1 cellular context compared by ENCODE assay signal in the genomic region with DNA sequence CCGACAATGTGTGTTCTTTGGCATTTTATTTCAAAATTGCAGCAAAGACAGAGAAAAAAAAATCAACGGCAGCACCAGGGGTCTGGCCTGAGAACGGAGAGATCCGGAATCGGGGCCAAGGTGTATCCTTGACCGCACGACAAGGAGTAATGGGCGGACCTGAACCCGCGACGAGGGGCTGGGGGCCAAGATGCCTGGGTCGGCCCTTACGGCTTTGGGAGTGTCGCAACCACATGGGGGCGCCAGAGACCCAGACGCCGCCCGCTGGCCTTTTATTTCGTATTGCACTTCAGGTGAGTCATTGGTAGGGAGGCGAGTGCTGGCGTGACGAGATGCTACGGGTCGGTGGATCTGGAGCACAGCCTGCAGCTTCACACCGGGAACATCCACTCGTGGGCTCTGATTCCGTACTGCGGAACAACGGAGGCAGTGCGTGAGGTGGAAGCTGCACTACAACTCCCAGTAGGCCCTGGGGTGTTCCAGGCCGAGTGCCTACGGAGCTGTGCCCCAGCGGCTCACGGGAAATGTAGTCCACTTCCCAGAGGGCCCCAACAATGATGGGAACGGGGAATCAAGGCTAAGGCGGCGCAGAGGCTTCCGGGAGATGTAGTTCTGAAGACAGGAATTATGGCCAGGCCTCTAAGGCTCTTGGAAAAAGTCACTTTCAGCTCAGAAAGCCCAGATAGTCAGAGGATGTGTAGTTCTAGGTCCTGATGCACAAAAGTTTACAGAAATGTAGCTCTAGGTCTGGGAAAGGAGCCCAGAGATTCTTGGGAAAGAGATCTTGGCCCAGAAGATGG.
TF ChIP-seq lines count a peak whose summit lies in the region.

No MANE protein-coding gene starts in this region.

TF ChIP-seq in K562, 482 proteins besides CTCF, POLR2A, EP300 and RAD21 (continued from another document and continues in another):
- TF ChIP-seq TOE1 (IDR thresholded peaks at IDR 0.05; ENCODE audit: borderline replicate concordance): peak; percentile 66; the same call in 1 of the 2 replicates
- TF ChIP-seq TOE1 (CRISPR knock-in tag; IDR thresholded peaks at IDR 0.05; ENCODE audit: borderline replicate concordance, low read depth): peak; percentile 64; the same call in 1 of the 2 replicates
- no peak for TF ChIP-seq ZNF274 (IDR thresholded peaks at IDR 0.05; ENCODE audit: borderline replicate concordance, low read depth, low read length)
- TF ChIP-seq ZNF24 (IDR thresholded peaks at IDR 0.05): peak; percentile 28; the same call in 1 of the 2 replicates
- no peak for TF ChIP-seq ATF1 (CRISPR knock-in tag; IDR thresholded peaks at IDR 0.05)
- peak; percentile 92 for TF ChIP-seq ATF1 (tag; IDR thresholded peaks at IDR 0.05)
- peak; percentile 82 for TF ChIP-seq SP1 (CRISPR knock-in tag; IDR thresholded peaks at IDR 0.05)
- TF ChIP-seq POLR2G (IDR thresholded peaks at IDR 0.05; ENCODE audit: low read depth, low read length): peak; percentile 67
- peak; percentile 52 for TF ChIP-seq HNRNPLL (IDR thresholded peaks at IDR 0.05; ENCODE audit: low read depth, low read length, poor library complexity, severe bottlenecking)
- peak; percentile 51 for TF ChIP-seq SOX6 (IDR thresholded peaks at IDR 0.05)
- peak; percentile 91 for TF ChIP-seq FOSL1 (tag; conservative IDR thresholded peaks at IDR 0.05)
- 0 out of 2 replicates have a peak, but pooled peaks have one; percentile 19 for TF ChIP-seq SMARCA4 (IDR thresholded peaks at IDR 0.05)
- TF ChIP-seq, protein P1, sequence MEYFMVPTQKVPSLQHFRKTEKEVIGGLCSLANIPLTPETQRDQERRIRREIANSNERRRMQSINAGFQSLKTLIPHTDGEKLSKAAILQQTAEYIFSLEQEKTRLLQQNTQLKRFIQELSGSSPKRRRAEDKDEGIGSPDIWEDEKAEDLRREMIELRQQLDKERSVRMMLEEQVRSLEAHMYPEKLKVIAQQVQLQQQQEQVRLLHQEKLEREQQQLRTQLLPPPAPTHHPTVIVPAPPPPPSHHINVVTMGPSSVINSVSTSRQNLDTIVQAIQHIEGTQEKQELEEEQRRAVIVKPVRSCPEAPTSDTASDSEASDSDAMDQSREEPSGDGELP (CRISPR knock-in tag; IDR thresholded peaks at IDR 0.05; ENCODE audit: borderline replicate concordance): peak; percentile 86
- TF ChIP-seq FOXO4 (CRISPR knock-in tag; IDR thresholded peaks at IDR 0.05): 0 out of 2 replicates have a peak, but pooled peaks have one; percentile 69
- TF ChIP-seq ZNF311 (CRISPR knock-in tag; IDR thresholded peaks at IDR 0.05): peak; percentile 59; the same call in 1 of the 2 replicates
- TF ChIP-seq NR2C2 (CRISPR knock-in tag; IDR thresholded peaks at IDR 0.05): 0 out of 2 replicates have a peak, but pooled peaks have one; percentile 53
- peak; percentile 93 for TF ChIP-seq NR2C2 (tag; IDR thresholded peaks at IDR 0.05)
- peak; percentile 91 for TF ChIP-seq CREM (IDR thresholded peaks at IDR 0.05; ENCODE audit: low read depth)
- TF ChIP-seq MCM3 (IDR thresholded peaks at IDR 0.05): no peak
- no peak for TF ChIP-seq RBM25 (IDR thresholded peaks at IDR 0.05; ENCODE audit: low read depth, low read length, severe bottlenecking)
- peak; percentile 87 for TF ChIP-seq CEBPG (CRISPR knock-in tag; IDR thresholded peaks at IDR 0.05)
- peak; percentile 72 to 87 for TF ChIP-seq CEBPG (tag; conservative IDR thresholded peaks at IDR 0.05 in 1 of 2, IDR thresholded peaks at IDR 0.05 in 1 of 2)
- TF ChIP-seq PML (IDR thresholded peaks at IDR 0.05; ENCODE audit: low read length): no peak
- peak; percentile 91 for TF ChIP-seq CC2D1A (IDR thresholded peaks at IDR 0.05)
- TF ChIP-seq NBN (IDR thresholded peaks at IDR 0.05; ENCODE audit: low read depth): peak; percentile 57
- peak; percentile 62 for TF ChIP-seq RB1 (IDR thresholded peaks at IDR 0.05; ENCODE audit: low read depth)
- peak; percentile 45 for TF ChIP-seq KAT2B (IDR thresholded peaks at IDR 0.05; ENCODE audit: low read depth, low read length)
- TF ChIP-seq ZBTB1 (CRISPR knock-in tag; IDR thresholded peaks at IDR 0.05; ENCODE audit: borderline replicate concordance, low read depth): peak; percentile 11; the same call in 1 of the 2 replicates
- TF ChIP-seq CTCFL (IDR thresholded peaks at IDR 0.05; ENCODE audit: borderline replicate concordance, insufficient read depth, low read depth, low read length, poor library complexity, severe bottlenecking): peak; percentile 96
- peak; percentile 95 for TF ChIP-seq ZBTB7A (IDR thresholded peaks at IDR 0.05; ENCODE audit: borderline replicate concordance, control insufficient read depth, low read depth, low read length)
- TF ChIP-seq MTA3 (IDR thresholded peaks at IDR 0.05; ENCODE audit: borderline replicate concordance): peak; percentile 92; the same call in 1 of the 2 replicates
- no peak for TF ChIP-seq ZNF184 (CRISPR knock-in tag; IDR thresholded peaks at IDR 0.05)
- peak; percentile 86 for TF ChIP-seq CXXC5 (CRISPR knock-in tag; IDR thresholded peaks at IDR 0.05)
- TF ChIP-seq ZNF79 (CRISPR knock-in tag; IDR thresholded peaks at IDR 0.05; ENCODE audit: low read depth): no peak
- peak; percentile 92 for TF ChIP-seq CEBPB (tag; IDR thresholded peaks at IDR 0.05)
- peak; percentile 84 to 89 for TF ChIP-seq MAZ (CRISPR knock-in tag; conservative IDR thresholded peaks at IDR 0.05 in 1 of 2, IDR thresholded peaks at IDR 0.05 in 1 of 2)
- no peak for TF ChIP-seq POLR3G (IDR thresholded peaks at IDR 0.05; ENCODE audit: extremely low read depth, insufficient read length, insufficient replicate concordance)
- TF ChIP-seq SAFB (IDR thresholded peaks at IDR 0.05; ENCODE audit: borderline replicate concordance, low read depth, low read length): peak; percentile 82; the same call in 1 of the 2 replicates
- TF ChIP-seq BRF1 (IDR thresholded peaks at IDR 0.05; ENCODE audit: borderline replicate concordance, extremely low read depth, insufficient read length): no peak
- peak; percentile 45; the same call in 1 of the 2 replicates for TF ChIP-seq THRAP3 (IDR thresholded peaks at IDR 0.05; ENCODE audit: borderline replicate concordance)
- no peak for TF ChIP-seq RBM15 (IDR thresholded peaks at IDR 0.05; ENCODE audit: insufficient read depth, low read length)
- peak; percentile 97 for TF ChIP-seq ZNF76 (CRISPR knock-in tag; IDR thresholded peaks at IDR 0.05; ENCODE audit: borderline replicate concordance)
- TF ChIP-seq JUND (IDR thresholded peaks at IDR 0.05; ENCODE audit: borderline replicate concordance, low read depth, low read length): peak; percentile 80
- peak; percentile 91; the same call in 2 of the 3 replicates for TF ChIP-seq JUND (tag; IDR thresholded peaks at IDR 0.05; ENCODE audit: borderline replicate concordance, low read depth, low read length)
- TF ChIP-seq TFAM (CRISPR knock-in tag; conservative IDR thresholded peaks at IDR 0.05): no peak
- TF ChIP-seq ETV6 (IDR thresholded peaks at IDR 0.05; ENCODE audit: borderline replicate concordance in 1 of 2, low read depth in 2 of 2, low read length in 1 of 2): no peak
- no peak for TF ChIP-seq ETV6 (CRISPR knock-in tag; IDR thresholded peaks at IDR 0.05; ENCODE audit: borderline replicate concordance)
- peak in 1 of 2 experiments; percentile 29; a peak in 2 of 4 replicates for TF ChIP-seq RCOR1 (IDR thresholded peaks at IDR 0.05; ENCODE audit: borderline replicate concordance in 1 of 2, low read depth in 2 of 2, low read length in 2 of 2)
- peak; percentile 76 for TF ChIP-seq ZBTB33 (CRISPR knock-in tag; IDR thresholded peaks at IDR 0.05)
- peak; percentile 79; the same call in 1 of the 2 replicates for TF ChIP-seq ZNF12 (CRISPR knock-in tag; IDR thresholded peaks at IDR 0.05)
- TF ChIP-seq LARP7 (IDR thresholded peaks at IDR 0.05): 0 out of 2 replicates have a peak, but pooled peaks have one; percentile 49
- TF ChIP-seq, protein P2, sequence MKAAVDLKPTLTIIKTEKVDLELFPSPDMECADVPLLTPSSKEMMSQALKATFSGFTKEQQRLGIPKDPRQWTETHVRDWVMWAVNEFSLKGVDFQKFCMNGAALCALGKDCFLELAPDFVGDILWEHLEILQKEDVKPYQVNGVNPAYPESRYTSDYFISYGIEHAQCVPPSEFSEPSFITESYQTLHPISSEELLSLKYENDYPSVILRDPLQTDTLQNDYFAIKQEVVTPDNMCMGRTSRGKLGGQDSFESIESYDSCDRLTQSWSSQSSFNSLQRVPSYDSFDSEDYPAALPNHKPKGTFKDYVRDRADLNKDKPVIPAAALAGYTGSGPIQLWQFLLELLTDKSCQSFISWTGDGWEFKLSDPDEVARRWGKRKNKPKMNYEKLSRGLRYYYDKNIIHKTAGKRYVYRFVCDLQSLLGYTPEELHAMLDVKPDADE (conservative IDR thresholded peaks at IDR 0.05; ENCODE audit: control insufficient read depth, low read depth, low read length): peak; percentile 100
- peak; percentile 24; the same call in 1 of the 2 replicates for TF ChIP-seq ZKSCAN1 (IDR thresholded peaks at IDR 0.05; ENCODE audit: low read depth, low read length)
- TF ChIP-seq BCOR (IDR thresholded peaks at IDR 0.05): peak; percentile 48; the same call in 1 of the 2 replicates
- TF ChIP-seq ZNF589 (CRISPR knock-in tag; IDR thresholded peaks at IDR 0.05; ENCODE audit: low read depth): peak; percentile 97
- TF ChIP-seq CLOCK (CRISPR knock-in tag; IDR thresholded peaks at IDR 0.05; ENCODE audit: borderline replicate concordance): no peak
- 0 out of 2 replicates have a peak, but pooled peaks have one; percentile 53 for TF ChIP-seq ZBTB43 (CRISPR knock-in tag; IDR thresholded peaks at IDR 0.05)
- peak; percentile 88 for TF ChIP-seq TARDBP (IDR thresholded peaks at IDR 0.05)
- 0 out of 2 replicates have a peak, but pooled peaks have one; percentile 14 for TF ChIP-seq E2F3 (CRISPR knock-in tag; IDR thresholded peaks at IDR 0.05)
- TF ChIP-seq GTF2A2 (tag; IDR thresholded peaks at IDR 0.05): no peak
- 0 out of 2 replicates have a peak, but pooled peaks have one; percentile 41 for TF ChIP-seq ZNF134 (CRISPR knock-in tag; conservative IDR thresholded peaks at IDR 0.05)
